ENCODE assay signal across 19 cellular contexts in the genomic region with DNA sequence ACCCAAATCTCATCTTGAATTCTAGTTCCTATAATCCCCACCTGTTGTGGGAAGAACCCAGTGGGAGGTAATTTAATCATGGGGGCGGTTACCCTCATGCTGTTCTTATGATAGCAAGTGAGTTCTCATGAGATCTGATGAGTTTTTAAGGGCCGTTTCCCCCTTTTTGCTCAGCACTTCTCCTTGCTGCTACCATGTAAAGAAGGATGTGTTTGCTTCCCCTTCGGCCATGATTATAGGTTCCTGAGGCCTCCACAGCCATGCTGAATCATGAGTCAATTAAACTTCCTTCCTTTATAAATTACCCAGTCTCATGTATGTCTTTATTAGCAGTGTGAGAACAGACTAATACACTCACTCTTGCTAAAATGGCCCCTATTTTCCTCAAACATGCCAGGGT.
A peak's percentile ranks its signal among the peaks of the same experiment; 100 is the strongest.
DNase-seq lines count a peak whose midpoint lies in the region; ATAC-seq and TF ChIP-seq lines count a peak whose summit lies in the region.
"Had no signal": no experiment of that assay in that cellular context is flagged by ENCODE, and none has a peak within 500 bp of the region (broad histone marks: within the 10 kb centered on the region; RNA-seq: fewer than 3 reads in every experiment).

No MANE protein-coding gene starts in this region.

- peaks cover 19% of the 10 kb centered on the region for H3K4me1 Mint-ChIP-seq in endodermal cell
- no peaks in the 10 kb centered on the region for H3K4me1 Mint-ChIP-seq in activated T-helper 1 cell treated with anti-CD3 and anti-CD28 coated beads, Interleukin-12 subunit alpha, Interleukin-12 subunit beta, Interleukin-2, Interleukin-4 antibody, amounts not matched to agents 30 ng/mL and 10 ng/mL and 1 ng/mL, durations not matched to agents 14 hours and 24 hours and 36 hours (ENCODE audit: low read depth)
- peaks cover 0 to 5% of the 10 kb centered on the region in 2 donors for H3K4me1 Mint-ChIP-seq in natural killer cell
- H3K4me1 Mint-ChIP-seq: CD8-positive, alpha-beta memory T cell had no signal

- H3K4me3 Mint-ChIP-seq in endodermal cell (no peak overlapping the region), natural killer cell (no peak overlapping the region)
- no peak overlapping the region for H3K4me3 Mint-ChIP-seq in activated T-helper 1 cell treated with anti-CD3 and anti-CD28 coated beads, Interleukin-12 subunit alpha, Interleukin-12 subunit beta, Interleukin-2, Interleukin-4 antibody, amounts not matched to agents 30 ng/mL and 10 ng/mL and 1 ng/mL, durations not matched to agents 14 hours and 24 hours and 36 hours
- H3K4me3 Mint-ChIP-seq: CD4-positive, alpha-beta T cell; CD8-positive, alpha-beta memory T cell; HFFc6 had no signal

- ATAC-seq in upper lobe of right lung: peak; percentile 40
- ATAC-seq in HG02798 (IDR thresholded peaks at IDR 0.05; ENCODE audit: poor library complexity, unreplicated experiment): no peak
- no peak for ATAC-seq in natural killer cell
- ATAC-seq: GM12878 had no signal

- no peaks in the 10 kb centered on the region for H3K9me3 ChIP-seq in SK-N-MC (ENCODE audit: low read depth, low read length)
- peaks cover 7% of the 10 kb centered on the region for H3K9me3 ChIP-seq in endodermal cell (ENCODE audit: control insufficient read depth, low read length)
- H3K9me3 ChIP-seq in upper lobe of right lung: no peaks in the 10 kb centered on the region
- H3K9me3 ChIP-seq: HAP-1 had no signal

- WGBS in endodermal cell (ENCODE audit: insufficient coverage in 1 of 2, insufficient read length in 1 of 2), 2 experiments: 87 to 89% methylated on average over 3 of the region's 3 CpGs

- TF ChIP-seq CTCF in endodermal cell (conservative IDR thresholded peaks at IDR 0.05) (no peak), upper lobe of right lung (IDR thresholded peaks at IDR 0.05) (no peak), natural killer cell (IDR thresholded peaks at IDR 0.05) (no peak)

- H3K4me3 ChIP-seq in SK-N-MC (no peak overlapping the region), endodermal cell (ENCODE audit: low read length) (peak overlapping the region; percentile 48), upper lobe of right lung (no peak overlapping the region)
- H3K4me3 ChIP-seq: GM12878, HAP-1 had no signal

- no peaks in the 10 kb centered on the region for H3K27me3 Mint-ChIP-seq in endodermal cell (ENCODE audit: insufficient read depth)
- H3K27me3 Mint-ChIP-seq in activated T-helper 1 cell treated with anti-CD3 and anti-CD28 coated beads, Interleukin-12 subunit alpha, Interleukin-12 subunit beta, Interleukin-2, Interleukin-4 antibody, amounts not matched to agents 30 ng/mL and 10 ng/mL and 1 ng/mL, durations not matched to agents 14 hours and 24 hours and 36 hours (ENCODE audit: insufficient read depth): no peaks in the 10 kb centered on the region
- H3K27me3 Mint-ChIP-seq in natural killer cell (ENCODE audit: low read depth in 2 of 2): no peaks in the 10 kb centered on the region
- H3K27me3 Mint-ChIP-seq: CD4-positive, alpha-beta T cell; CD8-positive, alpha-beta memory T cell had no signal

- intact Hi-C loops in upper lobe of right lung (cut with DNase I): no loop called here
- intact Hi-C loops in activated T-helper 1 cell treated with anti-CD3 and anti-CD28 coated beads, Interleukin-12 subunit alpha, Interleukin-12 subunit beta, Interleukin-2, Interleukin-4 antibody, amounts not matched to agents 30 ng/mL and 10 ng/mL and 1 ng/mL, durations not matched to agents 14 hours and 24 hours and 36 hours (cut with micrococcal nuclease): no loop called here
- intact Hi-C loops in natural killer cell (cut with micrococcal nuclease): no loop called here

- H3K27ac Mint-ChIP-seq in endodermal cell (no peak overlapping the region), natural killer cell (no peak overlapping the region)
- H3K27ac Mint-ChIP-seq in activated T-helper 1 cell treated with anti-CD3 and anti-CD28 coated beads, Interleukin-12 subunit alpha, Interleukin-12 subunit beta, Interleukin-2, Interleukin-4 antibody, amounts not matched to agents 30 ng/mL and 10 ng/mL and 1 ng/mL, durations not matched to agents 14 hours and 24 hours and 36 hours: no peak overlapping the region
- H3K27ac Mint-ChIP-seq: CD4-positive, alpha-beta T cell; CD8-positive, alpha-beta memory T cell; HFFc6 had no signal

- H3K4me1 ChIP-seq in endodermal cell (ENCODE audit: control insufficient read depth, insufficient read depth, low read length) (peaks cover 8% of the 10 kb centered on the region), upper lobe of right lung (no peaks in the 10 kb centered on the region)

- H3K27ac ChIP-seq in SK-N-MC: peak overlapping the region; percentile 92
- no peak overlapping the region for H3K27ac ChIP-seq in endodermal cell (ENCODE audit: low read depth, low read length)
- no peak overlapping the region for H3K27ac ChIP-seq in upper lobe of right lung

- H3K36me3 ChIP-seq in SK-N-MC (ENCODE audit: insufficient read depth, low read length) (no peaks in the 10 kb centered on the region), endodermal cell (ENCODE audit: control insufficient read depth, insufficient read depth, low read length) (no peaks in the 10 kb centered on the region), upper lobe of right lung (no peaks in the 10 kb centered on the region)
- H3K36me3 ChIP-seq: HAP-1 had no signal

- H3K9me3 Mint-ChIP-seq in endodermal cell: no peaks in the 10 kb centered on the region
- H3K9me3 Mint-ChIP-seq in activated T-helper 1 cell treated with anti-CD3 and anti-CD28 coated beads, Interleukin-12 subunit alpha, Interleukin-12 subunit beta, Interleukin-2, Interleukin-4 antibody, amounts not matched to agents 30 ng/mL and 10 ng/mL and 1 ng/mL, durations not matched to agents 14 hours and 24 hours and 36 hours: no peaks in the 10 kb centered on the region
- H3K9me3 Mint-ChIP-seq in natural killer cell: peaks cover 11 to 26% of the 10 kb centered on the region in 2 donors

- H3K27me3 ChIP-seq in endodermal cell (ENCODE audit: control insufficient read depth, insufficient read depth, low read length, poor library complexity, severe bottlenecking): no peaks in the 10 kb centered on the region
- H3K27me3 ChIP-seq in upper lobe of right lung: no peaks in the 10 kb centered on the region

- H3K36me3 Mint-ChIP-seq in endodermal cell (ENCODE audit: low read depth) (no peaks in the 10 kb centered on the region), natural killer cell (no peaks in the 10 kb centered on the region)
- no peaks in the 10 kb centered on the region for H3K36me3 Mint-ChIP-seq in activated T-helper 1 cell treated with anti-CD3 and anti-CD28 coated beads, Interleukin-12 subunit alpha, Interleukin-12 subunit beta, Interleukin-2, Interleukin-4 antibody, amounts not matched to agents 30 ng/mL and 10 ng/mL and 1 ng/mL, durations not matched to agents 14 hours and 24 hours and 36 hours (ENCODE audit: low read depth)
- H3K36me3 Mint-ChIP-seq: CD8-positive, alpha-beta memory T cell had no signal

- DNase-seq in NOMO-1 (lab: John Stamatoyannopoulos, UW; ENCODE audit: unreplicated experiment in 2 of 2) (peak; percentile 17 to 52), SK-N-MC (ENCODE audit: low read depth, low spot score) (no peak), endodermal cell (no peak), upper lobe of right lung (no peak), T1000 (lab: John Stamatoyannopoulos, UW) (no peak), natural killer cell (no peak)
- DNase-seq in activated T-helper 1 cell treated with anti-CD3 and anti-CD28 coated beads, Interleukin-12 subunit alpha, Interleukin-12 subunit beta, Interleukin-2, Interleukin-4 antibody, amounts not matched to agents 30 ng/mL and 10 ng/mL and 1 ng/mL, durations not matched to agents 14 hours and 24 hours and 36 hours (ENCODE audit: low spot score): no peak
- DNase-seq: C1 segment of cervical spinal cord; CD4-positive, alpha-beta T cell; CD8-positive, alpha-beta memory T cell; DMS 273 treated with DMSO at 0.1 percent for 48 hours; DMS79; EL; GDM1; GOT3; HFFc6 had no signal

- H3K9ac ChIP-seq in SK-N-MC (ENCODE audit: insufficient read length) (no peak overlapping the region), endodermal cell (ENCODE audit: extremely low read depth, low read length, poor library complexity, severe bottlenecking) (no peak overlapping the region)

Comparison
In these comparisons a context has a peak if more than half of its experiments do, and no peak if none do; other contexts are left out.
1. DNase-seq: peak in NOMO-1 (2 of 2); none in SK-N-MC (single experiment), endodermal cell (single experiment), upper lobe of right lung (single experiment), activated T-helper 1 cell treated with anti-CD3 and anti-CD28 coated beads, Interleukin-12 subunit alpha, Interleukin-12 subunit beta, Interleukin-2, Interleukin-4 antibody, amounts not matched to agents 30 ng/mL and 10 ng/mL and 1 ng/mL, durations not matched to agents 14 hours and 24 hours and 36 hours (single experiment), T1000 (single experiment) and natural killer cell (single experiment).